Comparison of ENCODE assay signal across 9 cellular contexts in the genomic region with DNA sequence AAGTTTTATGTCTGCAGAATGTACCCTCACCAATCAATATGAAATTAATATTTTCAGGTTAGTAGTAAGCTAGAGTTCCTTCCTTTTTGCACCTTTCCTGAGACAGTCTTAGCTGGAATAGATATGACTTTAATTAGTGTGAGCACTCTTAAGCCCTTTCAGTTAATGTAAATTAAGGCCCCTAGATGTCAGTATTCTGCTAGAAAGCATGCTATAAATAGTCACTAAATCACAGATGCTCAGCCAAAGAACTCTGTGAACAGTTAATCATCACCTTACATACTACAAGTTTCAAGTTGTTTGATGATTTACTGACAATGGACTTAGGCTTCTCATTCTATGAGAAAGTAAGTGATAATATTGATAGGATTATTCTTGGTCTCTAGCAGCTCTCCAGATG.
DNase-seq lines count a peak whose midpoint lies in the region; ATAC-seq, FAIRE-seq and TF ChIP-seq lines count a peak whose summit lies in the region.
"Had no signal": no experiment of that assay in that cellular context is flagged by ENCODE, and none has a peak within 500 bp of the region (broad histone marks: within the 10 kb centered on the region; RNA-seq: fewer than 3 reads in every experiment).

No MANE protein-coding gene starts in this region.

- intact Hi-C loops in colonic mucosa (cut with DNase I), result no loop called here

- FAIRE-seq in frontal cortex (lab: Jason Lieb, UNC), result no peak

- DNase-seq in NCI-H345 (lab: John Stamatoyannopoulos, UW), result peak; percentile 51
- peak; percentile 44 for DNase-seq in foreskin melanocyte
- no peak for DNase-seq in frontal cortex (ENCODE audit: low spot score in 2 of 2)
- no peak for DNase-seq in dedifferentiated amniotic fluid mesenchymal stem cell (ENCODE audit: extremely low spot score)
- no peak for DNase-seq in colonic mucosa
- no peak for DNase-seq in stimulated activated CD4-positive, alpha-beta T cell treated with anti-CD3 and anti-CD28 coated beads, Interleukin-2, amount 100 ng/mL, for 24 hours

- ATAC-seq in GM18505 (IDR thresholded peaks at IDR 0.05; ENCODE audit: unreplicated experiment) (peak; percentile 80), HG02943 (IDR thresholded peaks at IDR 0.05; ENCODE audit: low read depth, unreplicated experiment) (peak; percentile 94)

- TF ChIP-seq CTCF in colonic mucosa (IDR thresholded peaks at IDR 0.05), result no peak

- no peak overlapping the region for H3K27ac ChIP-seq in colonic mucosa
- H3K27ac ChIP-seq: HL-60 had no signal

- no peaks in the 10 kb centered on the region for H3K9me3 ChIP-seq in colonic mucosa

- no peak overlapping the region for H3K4me3 ChIP-seq in colonic mucosa

- no peak overlapping the region for H3K9ac ChIP-seq in colonic mucosa (ENCODE audit: low read depth in 2 of 2, low read length in 2 of 2)

- H3K36me3 ChIP-seq in colonic mucosa, result no peaks in the 10 kb centered on the region

- H3K27me3 ChIP-seq in colonic mucosa, result no peaks in the 10 kb centered on the region

- TF ChIP-seq POLR2A in GM18505 (IDR thresholded peaks at IDR 0.05; ENCODE audit: borderline replicate concordance, extremely low read depth, insufficient read depth, insufficient read length), result no peak

- no peaks in the 10 kb centered on the region for H3K4me1 ChIP-seq in colonic mucosa

Comparison
In these comparisons a context has a peak if more than half of its experiments do, and no peak if none do; other contexts are left out.
1. DNase-seq: peak in NCI-H345 (single experiment) and foreskin melanocyte (single experiment); none in frontal cortex (0 of 2), dedifferentiated amniotic fluid mesenchymal stem cell (single experiment), colonic mucosa (single experiment) and stimulated activated CD4-positive, alpha-beta T cell treated with anti-CD3 and anti-CD28 coated beads, Interleukin-2, amount 100 ng/mL, for 24 hours (0 of 2).